Comparison of ENCODE assay signal across 1 cellular context in the genomic region with DNA sequence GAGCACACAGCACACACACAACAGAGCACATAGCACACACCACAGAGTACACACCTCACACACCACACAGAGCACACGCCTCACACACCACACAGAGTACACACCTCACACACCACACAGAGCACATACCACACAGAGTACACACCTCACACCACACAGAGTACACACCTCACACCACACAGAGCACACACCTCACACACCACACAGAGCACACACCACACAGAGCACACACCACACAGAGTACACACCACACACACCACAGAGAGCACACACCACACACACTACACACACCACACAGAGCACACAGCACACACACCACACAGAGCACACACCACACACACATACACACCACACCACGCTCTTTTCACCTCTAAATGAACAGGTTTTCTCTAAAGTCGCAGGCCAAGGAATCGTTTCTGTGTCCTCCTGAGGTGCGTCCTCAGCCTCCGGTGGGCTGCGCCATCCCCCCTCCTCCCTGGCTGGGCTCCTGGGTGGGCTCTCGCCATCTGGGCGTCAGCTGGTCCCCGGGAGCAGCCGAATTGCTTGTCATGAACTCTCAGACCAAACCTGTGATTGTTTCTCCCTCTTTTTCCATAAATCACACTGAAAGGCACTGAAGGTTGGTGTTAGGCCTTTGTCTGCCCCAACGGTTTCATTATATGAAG.
TF ChIP-seq lines count a peak whose summit lies in the region.

No MANE protein-coding gene starts in this region.

TF ChIP-seq in IMR-90, 13 proteins besides CTCF, POLR2A, EP300 and RAD21:
- TF ChIP-seq MAZ (IDR thresholded peaks at IDR 0.05; ENCODE audit: borderline replicate concordance, low read depth, low read length) (no peak), SMC3 (IDR thresholded peaks at IDR 0.05; ENCODE audit: low read depth, low read length) (no peak), NFE2L2 (IDR thresholded peaks at IDR 0.05; ENCODE audit: low read depth, low read length) (no peak), CHD1 (IDR thresholded peaks at IDR 0.05; ENCODE audit: low read depth, low read length) (no peak), MXI1 (IDR thresholded peaks at IDR 0.05; ENCODE audit: borderline replicate concordance, low read depth, low read length) (no peak), BHLHE40 (IDR thresholded peaks at IDR 0.05; ENCODE audit: low read depth, low read length) (no peak)
- TF ChIP-seq, protein P1, sequence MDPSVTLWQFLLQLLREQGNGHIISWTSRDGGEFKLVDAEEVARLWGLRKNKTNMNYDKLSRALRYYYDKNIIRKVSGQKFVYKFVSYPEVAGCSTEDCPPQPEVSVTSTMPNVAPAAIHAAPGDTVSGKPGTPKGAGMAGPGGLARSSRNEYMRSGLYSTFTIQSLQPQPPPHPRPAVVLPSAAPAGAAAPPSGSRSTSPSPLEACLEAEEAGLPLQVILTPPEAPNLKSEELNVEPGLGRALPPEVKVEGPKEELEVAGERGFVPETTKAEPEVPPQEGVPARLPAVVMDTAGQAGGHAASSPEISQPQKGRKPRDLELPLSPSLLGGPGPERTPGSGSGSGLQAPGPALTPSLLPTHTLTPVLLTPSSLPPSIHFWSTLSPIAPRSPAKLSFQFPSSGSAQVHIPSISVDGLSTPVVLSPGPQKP (IDR thresholded peaks at IDR 0.05; ENCODE audit: borderline replicate concordance, low read depth, low read length) = no peak
- TF ChIP-seq, protein P2, sequence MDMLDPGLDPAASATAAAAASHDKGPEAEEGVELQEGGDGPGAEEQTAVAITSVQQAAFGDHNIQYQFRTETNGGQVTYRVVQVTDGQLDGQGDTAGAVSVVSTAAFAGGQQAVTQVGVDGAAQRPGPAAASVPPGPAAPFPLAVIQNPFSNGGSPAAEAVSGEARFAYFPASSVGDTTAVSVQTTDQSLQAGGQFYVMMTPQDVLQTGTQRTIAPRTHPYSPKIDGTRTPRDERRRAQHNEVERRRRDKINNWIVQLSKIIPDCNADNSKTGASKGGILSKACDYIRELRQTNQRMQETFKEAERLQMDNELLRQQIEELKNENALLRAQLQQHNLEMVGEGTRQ (IDR thresholded peaks at IDR 0.05; ENCODE audit: low read depth, low read length) = no peak
